ENCODE assay signal across 27 cellular contexts in genomic region chr18:8366070-8366469, GRCh38.
"Had no signal": no experiment of that assay in that cellular context is flagged by ENCODE, and none has a peak within 500 bp of the region (broad histone marks: within the 10 kb centered on the region; RNA-seq: fewer than 3 reads in every experiment).

No MANE protein-coding gene starts in this region.

- H3K4me3 Mint-ChIP-seq: natural killer cell; neural progenitor cell; stimulated activated naive CD8-positive, alpha-beta T cell treated with anti-CD3 and anti-CD28 coated beads, Interleukin-15, amount 100 ng/mL, for 72 hours had no signal

- H3K4me3 ChIP-seq: neural progenitor cell, ovary, right lobe of liver, sigmoid colon, suprapubic skin, testis, tibial artery, transverse colon had no signal

- FAIRE-seq: small intestine, urothelium cell line had no signal

- DNase-seq: naive thymus-derived CD4-positive, alpha-beta T cell; natural killer cell; occipital lobe; ovary; psoas muscle; right cardiac atrium; right lobe of liver; sigmoid colon; stimulated activated CD4-positive, alpha-beta T cell treated with anti-CD3 and anti-CD28 coated beads, Interleukin-15, amount 100 ng/mL, for 24 hours; stimulated activated CD4-positive, alpha-beta T cell treated with anti-CD3 and anti-CD28 coated beads, Interleukin-2, amount 100 ng/mL, for 24 hours; stimulated activated CD4-positive, alpha-beta T cell treated with anti-CD3 and anti-CD28 coated beads, Interleukin-2, amount 100 ng/mL, for 48 hours; stimulated activated CD4-positive, alpha-beta T cell treated with anti-CD3 and anti-CD28 coated beads, Interleukin-4, amount 100 ng/mL, for 24 hours; stimulated activated naive CD4-positive, alpha-beta T cell; stimulated activated naive CD8-positive, alpha-beta T cell treated with anti-CD3 and anti-CD28 coated beads, Interleukin-15, amount 100 ng/mL, for 72 hours; stimulated activated naive CD8-positive, alpha-beta T cell treated with anti-CD3 and anti-CD28 coated beads, Interleukin-15, Interleukin-2, amounts not matched to agents 100 U/mL and 50 U/mL, for 24 hours; testis; tibial artery; transverse colon had no signal

- H3K36me3 Mint-ChIP-seq: natural killer cell; neural progenitor cell; stimulated activated effector memory CD8-positive, alpha-beta T cell treated with anti-CD3 and anti-CD28 coated beads, Interleukin-12 subunit alpha, Interleukin-12 subunit beta, amount 100 ng/mL, for 72 hours had no signal

- H3K27ac ChIP-seq: neural progenitor cell, ovary, parathyroid adenoma, psoas muscle, right lobe of liver, sigmoid colon, suprapubic skin, testis, tibial artery, transverse colon, upper lobe of left lung had no signal

- H3K9me3 Mint-ChIP-seq: natural killer cell; nephron; neural progenitor cell; stimulated activated effector memory CD8-positive, alpha-beta T cell treated with anti-CD3 and anti-CD28 coated beads, Interleukin-12 subunit alpha, Interleukin-12 subunit beta, amount 100 ng/mL, for 72 hours; stimulated activated naive CD8-positive, alpha-beta T cell treated with anti-CD3 and anti-CD28 coated beads, Interleukin-15, amount 100 ng/mL, for 72 hours had no signal

- ATAC-seq: naive thymus-derived CD4-positive, alpha-beta T cell; natural killer cell; right lobe of liver; stimulated activated effector memory CD8-positive, alpha-beta T cell treated with anti-CD3 and anti-CD28 coated beads, Interleukin-12 subunit alpha, Interleukin-12 subunit beta, amount 100 ng/mL, for 72 hours; stimulated activated naive CD8-positive, alpha-beta T cell treated with anti-CD3 and anti-CD28 coated beads, Interleukin-15, amount 100 ng/mL, for 72 hours; stimulated activated naive CD8-positive, alpha-beta T cell treated with anti-CD3 and anti-CD28 coated beads, Interleukin-15, Interleukin-2, amounts not matched to agents 100 U/mL and 50 U/mL, for 24 hours had no signal

- H3K4me1 Mint-ChIP-seq: stimulated activated effector memory CD8-positive, alpha-beta T cell treated with anti-CD3 and anti-CD28 coated beads, Interleukin-12 subunit alpha, Interleukin-12 subunit beta, amount 100 ng/mL, for 72 hours had no signal

- H3K27ac Mint-ChIP-seq: naive thymus-derived CD4-positive, alpha-beta T cell; natural killer cell; nephron; neural progenitor cell; progenitor cell of endocrine pancreas; stimulated activated effector memory CD8-positive, alpha-beta T cell treated with anti-CD3 and anti-CD28 coated beads, Interleukin-12 subunit alpha, Interleukin-12 subunit beta, amount 100 ng/mL, for 72 hours; stimulated activated naive CD8-positive, alpha-beta T cell treated with anti-CD3 and anti-CD28 coated beads, Interleukin-15, amount 100 ng/mL, for 72 hours had no signal

- H3K27me3 ChIP-seq: ovary, right lobe of liver, sigmoid colon, testis, tibial artery, upper lobe of left lung had no signal

- H3K36me3 ChIP-seq: neural progenitor cell, ovary, right lobe of liver, sigmoid colon, suprapubic skin, tibial artery, transverse colon, upper lobe of left lung had no signal
